24 cellular contexts compared by ENCODE assay signal in genomic region chr1:94907161-94907560, GRCh38. TPM values are rescaled to one million over a fixed set of nuclear protein-coding genes. Genes with fewer than 3 reads are reported as not detected.
DNase-seq lines count a peak whose midpoint lies in the region; ATAC-seq and TF ChIP-seq lines count a peak whose summit lies in the region.
"Had no signal": no experiment of that assay in that cellular context is flagged by ENCODE, and none has a peak within 500 bp of the region (broad histone marks: within the 10 kb centered on the region; RNA-seq: fewer than 3 reads in every experiment).

No MANE protein-coding gene starts in this region.

- H3K4me1 ChIP-seq in smooth muscle cell (ENCODE audit: low read depth): peaks cover 20% of the 10 kb centered on the region
- H3K4me1 ChIP-seq in GM23338 (ENCODE audit: insufficient read depth): peaks cover 52% of the 10 kb centered on the region
- H3K4me1 ChIP-seq: BLaER1 had no signal

- POLR2A ChIA-PET in MCF 10A (lab: Yijun Ruan, JAX): no interaction called here

- peaks cover 100% of the 10 kb centered on the region for H4K20me1 ChIP-seq in smooth muscle cell (ENCODE audit: low read depth)
- H4K20me1 ChIP-seq in GM23338 (replicated peaks; ENCODE audit: insufficient read depth): peaks cover 92% of the 10 kb centered on the region

- CTCF ChIA-PET in MCF 10A (lab: Yijun Ruan, JAX): interaction anchor here (0.6 to 1.0 kb wide), 3 partner anchors 10 to 134 kb away, joined by 3 read pairs; no protein-coding TSS in a partner anchor

- no peak for TF ChIP-seq CTCF in fibroblast of the aortic adventitia (IDR thresholded peaks at IDR 0.05; ENCODE audit: insufficient read depth, low read length)
- TF ChIP-seq CTCF in smooth muscle cell (IDR thresholded peaks at IDR 0.05; ENCODE audit: borderline replicate concordance, insufficient read depth, poor library complexity, severe bottlenecking): no peak
- TF ChIP-seq CTCF in MCF 10A (IDR thresholded peaks at IDR 0.05; ENCODE audit: unreplicated experiment): no peak
- TF ChIP-seq CTCF in GM23338 (conservative IDR thresholded peaks at IDR 0.05; ENCODE audit: low read depth in 2 of 2): no peak

- BruUV-seq in MCF 10A (replicated peaks; lab: Mats Ljungman, UMichigan): no TSS peak

- H3K36me3 Mint-ChIP-seq in MCF 10A (ENCODE audit: insufficient read depth, unreplicated experiment) (peaks cover 6% of the 10 kb centered on the region), GM23338 (ENCODE audit: low read depth) (peaks cover 52% of the 10 kb centered on the region)
- H3K36me3 Mint-ChIP-seq: CD4-positive, CD25-positive, alpha-beta regulatory T cell had no signal

- H3K27ac ChIP-seq in smooth muscle cell (ENCODE audit: low read depth) (peak overlapping the region; percentile 5), GM23338 (ENCODE audit: low read depth) (no peak overlapping the region)
- H3K27ac ChIP-seq: BLaER1, PC-9, SJSA1 had no signal

- DNase-seq in EH (ENCODE audit: low read depth) (peak; percentile 70), fibroblast of the aortic adventitia (ENCODE audit: low read depth) (peak; percentile 22), smooth muscle cell (lab: John Stamatoyannopoulos, UW; ENCODE audit: unreplicated experiment) (no peak), MCF 10A (ENCODE audit: unreplicated experiment) (no peak), NCI-H128 (lab: John Stamatoyannopoulos, UW; ENCODE audit: unreplicated experiment) (no peak), GM23338 (ENCODE audit: low spot score) (no peak)
- DNase-seq: 8988T; ACHN; CD4-positive, CD25-positive, alpha-beta regulatory T cell; MG63; NCI-H1417; NCI-H1694; NCI-H2029 treated with DMSO at 0.1 percent for 48 hours; NCI-H2227 treated with DMSO at 0.1 percent for 48 hours; NCI-H526 treated with DMSO at 0.1 percent for 48 hours; PC-9; Right ventricle myocardium superior had no signal

- no peak overlapping the region for H3K9ac ChIP-seq in smooth muscle cell (ENCODE audit: low read depth)
- H3K9ac ChIP-seq: BLaER1 had no signal

- intact Hi-C loops in MCF 10A (cut with micrococcal nuclease): no loop called here

- WGBS in smooth muscle cell (ENCODE audit: low lambda C conversion rate): 81% methylated on average over 2 of the region's 2 CpGs

- H3K4me1 Mint-ChIP-seq in MCF 10A (ENCODE audit: insufficient read depth, unreplicated experiment) (peaks cover 7% of the 10 kb centered on the region), GM23338 (peaks cover 42% of the 10 kb centered on the region)
- H3K4me1 Mint-ChIP-seq: CD4-positive, CD25-positive, alpha-beta regulatory T cell had no signal

- H3K27me3 ChIP-seq in smooth muscle cell (ENCODE audit: low read depth): no peaks in the 10 kb centered on the region
- no peaks in the 10 kb centered on the region for H3K27me3 ChIP-seq in GM23338 (ENCODE audit: insufficient read depth)
- H3K27me3 ChIP-seq: BLaER1, MG63, SJSA1 had no signal

- no peaks in the 10 kb centered on the region for H3K9me3 ChIP-seq in smooth muscle cell (replicated peaks; ENCODE audit: low read depth)
- H3K9me3 ChIP-seq: BLaER1, MG63, SJSA1 had no signal

- peaks cover 10% of the 10 kb centered on the region for H3K36me3 ChIP-seq in smooth muscle cell (ENCODE audit: low read depth)
- no peaks in the 10 kb centered on the region for H3K36me3 ChIP-seq in GM23338 (ENCODE audit: insufficient read depth)

- H2AFZ ChIP-seq in smooth muscle cell (ENCODE audit: low read depth): no peak overlapping the region
- H2AFZ ChIP-seq in GM23338: no peak overlapping the region
- H2AFZ ChIP-seq: PC-9 had no signal

- H3F3A ChIP-seq in smooth muscle cell (ENCODE audit: low read depth): peaks cover 18% of the 10 kb centered on the region
- H3F3A ChIP-seq in GM23338 (replicated peaks; ENCODE audit: low read depth): no peaks in the 10 kb centered on the region

- H3K27ac Mint-ChIP-seq in MCF 10A (ENCODE audit: low read depth, unreplicated experiment) (no peak overlapping the region), GM23338 (no peak overlapping the region)

- H3K4me2 ChIP-seq in smooth muscle cell: peak overlapping the region; percentile 2
- H3K4me2 ChIP-seq in GM23338: no peak overlapping the region
- H3K4me2 ChIP-seq: BLaER1, PC-9 had no signal

- H3K4me3 ChIP-seq in fibroblast of the aortic adventitia (ENCODE audit: low read depth, low read length): no peak overlapping the region
- no peak overlapping the region for H3K4me3 ChIP-seq in smooth muscle cell
- no peak overlapping the region for H3K4me3 ChIP-seq in GM23338
- H3K4me3 ChIP-seq: BLaER1, K562, MG63, PC-9, SJSA1 had no signal

- H3K27me3 Mint-ChIP-seq in MCF 10A (ENCODE audit: insufficient read depth, unreplicated experiment): no peaks in the 10 kb centered on the region
- H3K27me3 Mint-ChIP-seq in GM23338 (ENCODE audit: insufficient read depth, low read depth, poor library complexity): peaks cover 3% of the 10 kb centered on the region

- H3K9me3 Mint-ChIP-seq in MCF 10A (ENCODE audit: unreplicated experiment) (peaks cover 7% of the 10 kb centered on the region), GM23338 (no peaks in the 10 kb centered on the region)

- no peak overlapping the region for H3K4me3 Mint-ChIP-seq in MCF 10A (ENCODE audit: unreplicated experiment)
- H3K4me3 Mint-ChIP-seq in GM23338: no peak overlapping the region
- H3K4me3 Mint-ChIP-seq: CD4-positive, CD25-positive, alpha-beta regulatory T cell had no signal

- peaks cover 100% of the 10 kb centered on the region for H3K79me2 ChIP-seq in smooth muscle cell (ENCODE audit: low read depth)
- peaks cover 89% of the 10 kb centered on the region for H3K79me2 ChIP-seq in GM23338 (replicated peaks; ENCODE audit: insufficient read depth)

- peak; percentile 35; the same call in 2 of the 3 replicates for ATAC-seq in SK-N-SH treated with all-trans-retinoic acid at 6 μM for 48 hours
- ATAC-seq in HG02840 (IDR thresholded peaks at IDR 0.05; ENCODE audit: low FRiP score, unreplicated experiment): no peak
- no peak for ATAC-seq in GM23338
- ATAC-seq: HCT116, HepG2, K562 had no signal

- H3K9me2 ChIP-seq in GM23338 (ENCODE audit: insufficient read depth): no peaks in the 10 kb centered on the region

TF ChIP-seq in SK-N-SH treated with all-trans-retinoic acid at 6 μM for 48 hours, 23 proteins besides CTCF, POLR2A, EP300 and RAD21:
- TF ChIP-seq ISL1 (CRISPR knock-in tag; IDR thresholded peaks at IDR 0.05) (peak; percentile 37), CSRNP3 (CRISPR knock-in tag; IDR thresholded peaks at IDR 0.05) (no peak)
TF ChIP-seq in SK-N-SH treated with all-trans-retinoic acid at 6 μM for 48 hours: peak in this region for 1.

TF ChIP-seq in GM23338, 12 proteins besides CTCF, POLR2A, EP300 and RAD21 (continues in another document):
- TF ChIP-seq ZNF331 (CRISPR knock-in tag; IDR thresholded peaks at IDR 0.05; ENCODE audit: low read depth) (no peak), JUNB (IDR thresholded peaks at IDR 0.05; ENCODE audit: unreplicated experiment) (no peak), EZH2 (IDR thresholded peaks at IDR 0.05; ENCODE audit: low read depth, unreplicated experiment) (no peak), REST (IDR thresholded peaks at IDR 0.05; ENCODE audit: unreplicated experiment) (no peak), NANOG (IDR thresholded peaks at IDR 0.05; ENCODE audit: borderline replicate concordance) (no peak), ZNF114 (CRISPR knock-in tag; IDR thresholded peaks at IDR 0.05) (no peak), STAT1 (IDR thresholded peaks at IDR 0.05; ENCODE audit: unreplicated experiment) (no peak), ETS1 (IDR thresholded peaks at IDR 0.05) (no peak), EZH2phosphoT487 (IDR thresholded peaks at IDR 0.05; ENCODE audit: unreplicated experiment) (no peak), POLR2AphosphoS5 (IDR thresholded peaks at IDR 0.05; ENCODE audit: low read depth) (no peak)

RNA-seq across cellular contexts. Expression of gene CNN3, which starts 19.7 kb away (rescaled TPM):
- total RNA-seq in fibroblast of the aortic adventitia (ENCODE audit: low replicate concordance) (211 and 318 TPM in 2 replicates), smooth muscle cell (467 and 525 TPM in 2 replicates), MCF 10A (2022) (44.5 and 48.2 TPM in 2 replicates)
- polyA plus RNA-seq in smooth muscle cell (545 and 633 TPM in 2 replicates), GM23338 (2016; fragmentation: Nextera tagmentation; extraction: Ambion mirVana) (270 and 312 TPM in 2 replicates)
- 220 and 247 TPM in 2 replicates for total RNA-seq in GM23338 (2014; rRNA removed; shearing (Covaris generic))

Comparison
In these comparisons a context has a peak if more than half of its experiments do, and no peak if none do; other contexts are left out.
1. DNase-seq: peak in EH (single experiment) and fibroblast of the aortic adventitia (single experiment); none in smooth muscle cell (single experiment), MCF 10A (single experiment), NCI-H128 (single experiment) and GM23338 (single experiment).